ENCODE assay signal across 37 cellular contexts in the genomic region with DNA sequence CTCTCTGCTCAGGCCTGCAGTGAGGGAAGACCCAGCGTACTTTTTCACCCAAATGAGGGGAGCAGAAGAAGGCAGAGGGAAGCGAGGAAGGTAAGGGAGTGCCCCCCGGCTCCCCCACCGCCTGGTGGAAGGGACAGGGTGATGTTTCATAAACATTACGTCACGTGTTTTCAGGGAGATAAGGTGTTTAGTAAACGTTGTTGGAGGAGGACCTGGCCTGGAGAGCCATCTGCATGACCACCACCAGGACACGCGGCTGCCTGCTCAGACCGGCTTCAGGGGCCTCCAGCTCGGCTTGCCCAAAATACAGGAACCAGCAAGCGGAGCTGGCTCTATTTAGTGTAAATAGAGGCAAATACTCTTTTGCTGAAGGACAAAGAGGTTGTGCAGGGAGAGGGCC. TPM values are rescaled to one million over a fixed set of nuclear protein-coding genes. Genes with fewer than 3 reads are reported as not detected.
"Had no signal": no experiment of that assay in that cellular context is flagged by ENCODE, and none has a peak within 500 bp of the region (broad histone marks: within the 10 kb centered on the region; RNA-seq: fewer than 3 reads in every experiment).

No MANE protein-coding gene starts in this region.

- H3K27ac Mint-ChIP-seq: activated CD4-positive, alpha-beta memory T cell treated with anti-CD3 and anti-CD28 coated beads for 36 hours; activated CD4-positive, alpha-beta T cell treated with anti-CD3 and anti-CD28 coated beads for 36 hours; activated CD4-positive, alpha-beta T cell treated with anti-CD3 and anti-CD28 coated beads, Interleukin-2, amount 10 ng/mL, durations not matched to agents 24 days and 14 days; activated CD8-positive, alpha-beta memory T cell treated with anti-CD3 and anti-CD28 coated beads, Interleukin-2, amount 10 ng/mL, durations not matched to agents 7 days and 5 days; activated CD8-positive, alpha-beta T cell treated with anti-CD3 and anti-CD28 coated beads, Interleukin-2, amount 10 ng/mL, durations not matched to agents 7 days and 5 days; activated naive CD4-positive, alpha-beta T cell treated with anti-CD3 and anti-CD28 coated beads for 36 hours; activated naive CD4-positive, alpha-beta T cell treated with anti-CD3 and anti-CD28 coated beads, Interleukin-2, amount 50 U/mL, for 24 hours; activated naive CD8-positive, alpha-beta T cell treated with anti-CD3 and anti-CD28 coated beads for 36 hours; activated naive CD8-positive, alpha-beta T cell treated with anti-CD3 and anti-CD28 coated beads, Interleukin-2, amount 50 U/mL, for 24 hours; activated T-helper 1 cell treated with anti-CD3 and anti-CD28 coated beads, Interleukin-12 subunit alpha, Interleukin-12 subunit beta, Interleukin-2, Interleukin-4 antibody, amounts not matched to agents 30 ng/mL and 10 ng/mL and 1 ng/mL, durations not matched to agents 14 hours and 24 hours and 36 hours; activated T-helper 2 cell treated with anti-CD3 and anti-CD28 coated beads, Interferon-gamma antibody, Interleukin-2, Interleukin-4, amounts not matched to agents 10 μg/mL and 5 μg/mL and 100 μg/mL, durations not matched to agents 14 hours and 24 hours and 36 hours; endodermal cell had no signal

- H3K36me3 Mint-ChIP-seq: activated CD4-positive, alpha-beta memory T cell treated with anti-CD3 and anti-CD28 coated beads for 36 hours; activated CD8-positive, alpha-beta memory T cell treated with anti-CD3 and anti-CD28 coated beads, Interleukin-2, amount 10 ng/mL, durations not matched to agents 7 days and 5 days; activated naive CD4-positive, alpha-beta T cell treated with anti-CD3 and anti-CD28 coated beads, Interleukin-2, amount 50 U/mL, for 24 hours; activated naive CD8-positive, alpha-beta T cell treated with anti-CD3 and anti-CD28 coated beads for 36 hours had no signal

- ATAC-seq: activated CD4-positive, alpha-beta T cell treated with anti-CD3 and anti-CD28 coated beads for 36 hours; activated CD8-positive, alpha-beta memory T cell treated with anti-CD3 and anti-CD28 coated beads, Interleukin-2, amount 10 ng/mL, durations not matched to agents 7 days and 5 days; activated CD8-positive, alpha-beta T cell treated with anti-CD3 and anti-CD28 coated beads, Interleukin-2, amount 10 ng/mL, durations not matched to agents 7 days and 5 days; activated naive CD8-positive, alpha-beta T cell treated with anti-CD3 and anti-CD28 coated beads, Interleukin-2, amount 50 U/mL, for 24 hours; body of pancreas; foreskin keratinocyte; gastroesophageal sphincter; heart right ventricle had no signal

- DNase-seq: activated CD4-positive, alpha-beta memory T cell treated with anti-CD3 and anti-CD28 coated beads for 36 hours; activated CD4-positive, alpha-beta T cell treated with anti-CD3 and anti-CD28 coated beads for 36 hours; activated CD4-positive, alpha-beta T cell treated with anti-CD3 and anti-CD28 coated beads, Interleukin-2, amount 10 ng/mL, durations not matched to agents 24 days and 14 days; activated CD4-positive, CD25-positive, alpha-beta regulatory T cell; activated CD4-positive, CD25-positive, alpha-beta regulatory T cell treated with anti-CD3 and anti-CD28 coated beads, Interleukin-2, amount 50 U/mL, for 72 hours; activated CD8-positive, alpha-beta memory T cell treated with anti-CD3 and anti-CD28 coated beads, Interleukin-2, amount 10 ng/mL, durations not matched to agents 7 days and 5 days; activated CD8-positive, alpha-beta memory T cell treated with anti-CD3 and anti-CD28 coated beads, Interleukin-2, amount 50 U/mL, for 4 hours; activated CD8-positive, alpha-beta T cell treated with anti-CD3 and anti-CD28 coated beads, Interleukin-2, amount 10 ng/mL, durations not matched to agents 7 days and 5 days; activated effector memory CD4-positive, alpha-beta T cell treated with anti-CD3 and anti-CD28 coated beads, Interleukin-2, amount 50 U/mL, for 16 hours; activated naive CD4-positive, alpha-beta T cell treated with anti-CD3 and anti-CD28 coated beads for 36 hours; activated naive CD8-positive, alpha-beta T cell treated with anti-CD3 and anti-CD28 coated beads for 36 hours; activated naive CD8-positive, alpha-beta T cell treated with anti-CD3 and anti-CD28 coated beads, Interleukin-2, amount 50 U/mL, for 24 hours; activated T-cell treated with anti-CD3 and anti-CD28 coated beads, Interleukin-2, amount 50 U/mL, for 1 hour; activated T-cell treated with anti-CD3 and anti-CD28 coated beads, Interleukin-2, amount 50 U/mL, for 48 hours; amygdala; aorta; body of pancreas; central memory CD4-positive, alpha-beta T cell; cerebellar nuclear complex; cortex of kidney; effector memory CD4-positive, alpha-beta T cell; endodermal cell; erythroblast; foreskin keratinocyte; heart right ventricle; T-helper 2 cell had no signal

- H3K27me3 ChIP-seq: adrenal gland, body of pancreas, cardiac muscle cell, esophagus muscularis mucosa, gastroesophageal sphincter had no signal

- H3K9me3 Mint-ChIP-seq: activated CD4-positive, alpha-beta memory T cell treated with anti-CD3 and anti-CD28 coated beads for 36 hours; activated CD4-positive, alpha-beta T cell treated with anti-CD3 and anti-CD28 coated beads, Interleukin-2, amount 10 ng/mL, durations not matched to agents 24 days and 14 days; activated naive CD4-positive, alpha-beta T cell treated with anti-CD3 and anti-CD28 coated beads for 36 hours; activated naive CD4-positive, alpha-beta T cell treated with anti-CD3 and anti-CD28 coated beads, Interleukin-2, amount 50 U/mL, for 24 hours; activated naive CD8-positive, alpha-beta T cell treated with anti-CD3 and anti-CD28 coated beads for 36 hours; activated naive CD8-positive, alpha-beta T cell treated with anti-CD3 and anti-CD28 coated beads, Interleukin-2, amount 50 U/mL, for 24 hours; activated T-helper 1 cell treated with anti-CD3 and anti-CD28 coated beads, Interleukin-12 subunit alpha, Interleukin-12 subunit beta, Interleukin-2, Interleukin-4 antibody, amounts not matched to agents 30 ng/mL and 10 ng/mL and 1 ng/mL, durations not matched to agents 14 hours and 24 hours and 36 hours; activated T-helper 2 cell treated with anti-CD3 and anti-CD28 coated beads, Interferon-gamma antibody, Interleukin-2, Interleukin-4, amounts not matched to agents 10 μg/mL and 5 μg/mL and 100 μg/mL, durations not matched to agents 14 hours and 24 hours and 36 hours had no signal

- H3K36me3 ChIP-seq: adrenal gland, cardiac muscle cell, esophagus muscularis mucosa, gastroesophageal sphincter, heart right ventricle had no signal

- H3K4me3 Mint-ChIP-seq: activated CD4-positive, alpha-beta memory T cell treated with anti-CD3 and anti-CD28 coated beads for 36 hours; activated CD4-positive, alpha-beta T cell treated with anti-CD3 and anti-CD28 coated beads for 36 hours; activated CD4-positive, alpha-beta T cell treated with anti-CD3 and anti-CD28 coated beads, Interleukin-2, amount 10 ng/mL, durations not matched to agents 24 days and 14 days; activated CD8-positive, alpha-beta memory T cell treated with anti-CD3 and anti-CD28 coated beads, Interleukin-2, amount 10 ng/mL, durations not matched to agents 7 days and 5 days; activated CD8-positive, alpha-beta T cell treated with anti-CD3 and anti-CD28 coated beads, Interleukin-2, amount 10 ng/mL, durations not matched to agents 7 days and 5 days; activated naive CD4-positive, alpha-beta T cell treated with anti-CD3 and anti-CD28 coated beads for 36 hours; activated naive CD4-positive, alpha-beta T cell treated with anti-CD3 and anti-CD28 coated beads, Interleukin-2, amount 50 U/mL, for 24 hours; activated naive CD8-positive, alpha-beta T cell treated with anti-CD3 and anti-CD28 coated beads for 36 hours; activated naive CD8-positive, alpha-beta T cell treated with anti-CD3 and anti-CD28 coated beads, Interleukin-2, amount 50 U/mL, for 24 hours; activated T-helper 1 cell treated with anti-CD3 and anti-CD28 coated beads, Interleukin-12 subunit alpha, Interleukin-12 subunit beta, Interleukin-2, Interleukin-4 antibody, amounts not matched to agents 30 ng/mL and 10 ng/mL and 1 ng/mL, durations not matched to agents 14 hours and 24 hours and 36 hours; endodermal cell had no signal

- H3K9me3 ChIP-seq: adrenal gland, body of pancreas, esophagus muscularis mucosa, gastroesophageal sphincter, heart right ventricle had no signal

- H3K4me1 ChIP-seq: adrenal gland, body of pancreas, esophagus muscularis mucosa, foreskin keratinocyte, gastroesophageal sphincter had no signal

- H3K4me1 Mint-ChIP-seq: activated CD4-positive, alpha-beta T cell treated with anti-CD3 and anti-CD28 coated beads for 36 hours; activated CD4-positive, alpha-beta T cell treated with anti-CD3 and anti-CD28 coated beads, Interleukin-2, amount 10 ng/mL, durations not matched to agents 24 days and 14 days; activated CD8-positive, alpha-beta memory T cell treated with anti-CD3 and anti-CD28 coated beads, Interleukin-2, amount 10 ng/mL, durations not matched to agents 7 days and 5 days; activated naive CD4-positive, alpha-beta T cell treated with anti-CD3 and anti-CD28 coated beads, Interleukin-2, amount 50 U/mL, for 24 hours; activated naive CD8-positive, alpha-beta T cell treated with anti-CD3 and anti-CD28 coated beads for 36 hours; activated naive CD8-positive, alpha-beta T cell treated with anti-CD3 and anti-CD28 coated beads, Interleukin-2, amount 50 U/mL, for 24 hours had no signal

- H3K4me3 ChIP-seq: adrenal gland, body of pancreas, cardiac muscle cell, esophagus muscularis mucosa, gastroesophageal sphincter, heart right ventricle had no signal

- H3K27ac ChIP-seq: adrenal gland, body of pancreas, cardiac muscle cell, esophagus muscularis mucosa, foreskin keratinocyte, gastroesophageal sphincter, heart right ventricle had no signal

- H3K27me3 Mint-ChIP-seq: activated CD4-positive, alpha-beta memory T cell treated with anti-CD3 and anti-CD28 coated beads for 36 hours; activated CD4-positive, alpha-beta T cell treated with anti-CD3 and anti-CD28 coated beads for 36 hours; activated naive CD8-positive, alpha-beta T cell treated with anti-CD3 and anti-CD28 coated beads for 36 hours; activated naive CD8-positive, alpha-beta T cell treated with anti-CD3 and anti-CD28 coated beads, Interleukin-2, amount 50 U/mL, for 24 hours had no signal

RNA-seq across cellular contexts. Expression of gene C5orf58, which starts 40.0 kb away (rescaled TPM):
- total RNA-seq: activated CD4-positive, alpha-beta memory T cell treated with anti-CD3 and anti-CD28 coated beads for 36 hours; activated CD4-positive, alpha-beta T cell treated with anti-CD3 and anti-CD28 coated beads for 36 hours; activated CD4-positive, alpha-beta T cell treated with anti-CD3 and anti-CD28 coated beads, Interleukin-2, amount 10 ng/mL, durations not matched to agents 24 days and 14 days; activated CD8-positive, alpha-beta memory T cell treated with anti-CD3 and anti-CD28 coated beads for 36 hours; activated CD8-positive, alpha-beta memory T cell treated with anti-CD3 and anti-CD28 coated beads, Interleukin-2, amount 10 ng/mL, durations not matched to agents 7 days and 5 days; activated CD8-positive, alpha-beta T cell treated with anti-CD3 and anti-CD28 coated beads, Interleukin-2, amount 10 ng/mL, durations not matched to agents 7 days and 5 days; activated naive CD4-positive, alpha-beta T cell treated with anti-CD3 and anti-CD28 coated beads for 36 hours; activated naive CD8-positive, alpha-beta T cell treated with anti-CD3 and anti-CD28 coated beads for 36 hours; activated T-helper 1 cell treated with anti-CD3 and anti-CD28 coated beads, Interleukin-12 subunit alpha, Interleukin-12 subunit beta, Interleukin-2, Interleukin-4 antibody, amounts not matched to agents 30 ng/mL and 10 ng/mL and 1 ng/mL, durations not matched to agents 14 hours and 24 hours and 36 hours; activated T-helper 2 cell treated with anti-CD3 and anti-CD28 coated beads, Interferon-gamma antibody, Interleukin-2, Interleukin-4, amounts not matched to agents 10 μg/mL and 5 μg/mL and 100 μg/mL, durations not matched to agents 14 hours and 24 hours and 36 hours; aorta; body of pancreas; cardiac muscle cell; dermis microvascular lymphatic vessel endothelial cell; foreskin keratinocyte; gastroesophageal sphincter; glomerular endothelial cell; T-helper 1 cell treated with Interleukin-12 subunit alpha and Interleukin-12 subunit beta and Interleukin-4 antibody, amounts not matched to agents 30 ng/mL and 1 ng/mL, for 36 hours had no signal
- polyA plus RNA-seq: aorta, cardiac muscle cell, foreskin keratinocyte, heart right ventricle had no signal
